Comparison of ENCODE assay signal across 17 cellular contexts in genomic region chr2:226875438-226876225, GRCh38. TPM values are rescaled to one million over a fixed set of nuclear protein-coding genes. Genes with fewer than 3 reads are reported as not detected.
DNase-seq lines count a peak whose midpoint lies in the region; ATAC-seq and TF ChIP-seq lines count a peak whose summit lies in the region.
"Had no signal": no experiment of that assay in that cellular context is flagged by ENCODE, and none has a peak within 500 bp of the region (broad histone marks: within the 10 kb centered on the region; RNA-seq: fewer than 3 reads in every experiment).

No MANE protein-coding gene starts in this region.

- ATAC-seq in GM19395 (IDR thresholded peaks at IDR 0.05; ENCODE audit: unreplicated experiment) (peak; percentile 87), HG02938 (IDR thresholded peaks at IDR 0.05; ENCODE audit: unreplicated experiment) (peak; percentile 67), HG03280 (IDR thresholded peaks at IDR 0.05; ENCODE audit: unreplicated experiment) (no peak)
- ATAC-seq in stimulated activated naive B cell treated with anti-CD40 and anti-IgM and Interleukin-4, amounts not matched to agents 10 μg/mL and 1 μg/mL and 100 μg/mL, for 72 hours (replicated peaks): peak; percentile 46 to 50
- ATAC-seq: K562 had no signal

- peaks cover 19% of the 10 kb centered on the region for H3K4me1 ChIP-seq in OCI-LY3 (ENCODE audit: low read length)
- H3K4me1 ChIP-seq: thyroid gland had no signal

- no peak overlapping the region for H3K27ac Mint-ChIP-seq in stimulated activated naive B cell treated with anti-CD40 and anti-IgM and Interleukin-4, amounts not matched to agents 10 μg/mL and 1 μg/mL and 100 μg/mL, for 72 hours

- peaks cover 4% of the 10 kb centered on the region; the same call in 1 of the 2 replicates for H4K20me1 ChIP-seq in OCI-LY3 (ENCODE audit: insufficient read depth, low read length)
- H4K20me1 ChIP-seq: BLaER1 treated with 17β-estradiol and CSF1 and Interleukin-3, amounts not matched to agents 10 nM and 100 nM had no signal

- peak overlapping the region in 1 of 2 donors; percentile 3 for H3K4me3 Mint-ChIP-seq in stimulated activated naive B cell treated with anti-CD40 and anti-IgM and Interleukin-4, amounts not matched to agents 10 μg/mL and 1 μg/mL and 100 μg/mL, for 72 hours
- H3K4me3 Mint-ChIP-seq: endodermal cell had no signal

- peaks cover 7 to 8% of the 10 kb centered on the region in 2 donors for H3K9me3 Mint-ChIP-seq in stimulated activated naive B cell treated with anti-CD40 and anti-IgM and Interleukin-4, amounts not matched to agents 10 μg/mL and 1 μg/mL and 100 μg/mL, for 72 hours

- no peak for DNase-seq in stimulated activated naive B cell treated with anti-CD40 and anti-IgM and Interleukin-4, amounts not matched to agents 10 μg/mL and 1 μg/mL and 100 μg/mL, for 72 hours
- no peak for DNase-seq in cerebellum (ENCODE audit: low spot score)
- no peak for DNase-seq in RKO (ENCODE audit: low spot score)
- DNase-seq: activated CD4-positive, alpha-beta T cell treated with anti-CD3 and anti-CD28 coated beads, Interleukin-2, amount 50 U/mL, for 4 hours; activated T-cell treated with anti-CD3 and anti-CD28 coated beads, Interleukin-2, amount 50 U/mL, for 48 hours; caudate nucleus; DND-41; endodermal cell; NCI-H345; stimulated activated CD4-positive, alpha-beta T cell treated with anti-CD3 and anti-CD28 coated beads, Interleukin-4, amount 100 ng/mL, for 1 hour; thyroid gland had no signal

- H3K36me3 Mint-ChIP-seq in stimulated activated naive B cell treated with anti-CD40 and anti-IgM and Interleukin-4, amounts not matched to agents 10 μg/mL and 1 μg/mL and 100 μg/mL, for 72 hours: peaks cover 27 to 63% of the 10 kb centered on the region in 2 donors

- no peak overlapping the region for H3K4me3 ChIP-seq in OCI-LY3 (ENCODE audit: low read length)
- H3K4me3 ChIP-seq: BLaER1 treated with 17β-estradiol and CSF1 and Interleukin-3, amounts not matched to agents 10 nM and 100 nM; K562; thyroid gland had no signal

- H3K4me2 ChIP-seq in OCI-LY3 (ENCODE audit: low read length): peak overlapping the region; percentile 41

- TF ChIP-seq CTCF in OCI-LY3 (IDR thresholded peaks at IDR 0.05; ENCODE audit: low read depth, low read length): no peak; the same call in 1 of the 2 replicates

- H3K9ac ChIP-seq in OCI-LY3 (ENCODE audit: low read length): no peak overlapping the region
- H3K9ac ChIP-seq: BLaER1 treated with 17β-estradiol and CSF1 and Interleukin-3, amounts not matched to agents 10 nM and 100 nM had no signal

- no peak overlapping the region for H3K27ac ChIP-seq in OCI-LY3 (ENCODE audit: low read length)
- H3K27ac ChIP-seq: BLaER1 treated with 17β-estradiol and CSF1 and Interleukin-3, amounts not matched to agents 10 nM and 100 nM; thyroid gland had no signal

- peaks cover 37 to 52% of the 10 kb centered on the region in 2 donors for H3K4me1 Mint-ChIP-seq in stimulated activated naive B cell treated with anti-CD40 and anti-IgM and Interleukin-4, amounts not matched to agents 10 μg/mL and 1 μg/mL and 100 μg/mL, for 72 hours

- no peak overlapping the region for H2AFZ ChIP-seq in OCI-LY3 (ENCODE audit: low read depth, low read length)

- no peaks in the 10 kb centered on the region for H3K79me2 ChIP-seq in OCI-LY3 (ENCODE audit: low read length)

- H3K27me3 ChIP-seq in OCI-LY3 (ENCODE audit: low read depth, low read length): no peaks in the 10 kb centered on the region
- H3K27me3 ChIP-seq: BLaER1 treated with 17β-estradiol and CSF1 and Interleukin-3, amounts not matched to agents 10 nM and 100 nM; thyroid gland had no signal

- no peaks in the 10 kb centered on the region for H3K9me3 ChIP-seq in OCI-LY3 (ENCODE audit: insufficient read depth, low read length)
- H3K9me3 ChIP-seq: BLaER1 treated with 17β-estradiol and CSF1 and Interleukin-3, amounts not matched to agents 10 nM and 100 nM; thyroid gland had no signal

- no peaks in the 10 kb centered on the region for H3K27me3 Mint-ChIP-seq in stimulated activated naive B cell treated with anti-CD40 and anti-IgM and Interleukin-4, amounts not matched to agents 10 μg/mL and 1 μg/mL and 100 μg/mL, for 72 hours

- H3K36me3 ChIP-seq in OCI-LY3 (replicated peaks; ENCODE audit: low read depth, low read length): no peaks in the 10 kb centered on the region
- H3K36me3 ChIP-seq: thyroid gland had no signal

RNA-seq across cellular contexts. Expression of gene RHBDD1, which starts 39.8 kb away (rescaled TPM):
- 70.5 TPM for total RNA-seq in cerebellum
